8 cellular contexts compared by ENCODE assay signal in the genomic region with DNA sequence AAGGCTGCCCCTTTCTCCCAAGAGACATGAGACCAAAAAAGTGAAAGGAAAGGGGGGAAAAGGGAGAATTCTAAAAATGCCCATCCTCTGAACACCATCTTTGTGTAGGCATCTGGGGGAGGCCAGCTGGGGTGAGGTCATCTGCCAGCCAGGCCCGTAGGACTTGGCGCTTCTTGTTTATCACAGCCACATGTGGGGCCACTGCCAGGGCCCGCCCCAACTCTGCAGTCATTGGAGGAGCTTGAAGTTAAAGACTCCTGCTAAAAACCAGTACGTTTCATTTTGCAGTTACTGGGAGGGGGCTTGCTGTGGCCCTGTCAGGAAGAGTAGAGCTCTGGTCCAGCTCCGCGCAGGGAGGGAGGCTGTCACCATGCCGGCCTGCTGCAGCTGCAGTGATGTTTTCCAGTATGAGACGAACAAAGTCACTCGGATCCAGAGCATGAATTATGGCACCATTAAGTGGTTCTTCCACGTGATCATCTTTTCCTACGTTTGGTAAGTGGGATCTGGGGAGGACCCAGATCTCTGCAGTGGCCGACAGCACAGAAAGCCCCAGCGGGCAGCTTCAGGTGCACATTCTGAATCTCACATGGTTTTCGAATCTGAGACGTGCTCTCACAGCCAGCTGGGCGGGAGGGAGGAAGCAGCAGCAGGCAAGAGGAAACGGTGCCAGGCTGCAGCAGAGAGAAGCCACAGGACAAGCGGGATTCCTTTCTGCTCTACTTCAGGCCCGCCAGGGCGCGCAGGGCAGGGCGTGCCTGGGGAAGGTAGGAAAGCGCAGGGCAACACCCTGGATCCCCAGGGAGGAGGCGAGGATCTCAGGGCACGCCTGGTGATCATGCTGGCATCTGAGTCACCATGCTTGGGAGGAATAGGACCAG. TPM values are rescaled to one million over a fixed set of nuclear protein-coding genes. Genes with fewer than 3 reads are reported as not detected.
A peak's percentile ranks its signal among the peaks of the same experiment; 100 is the strongest.
DNase-seq lines count a peak whose midpoint lies in the region; ATAC-seq and TF ChIP-seq lines count a peak whose summit lies in the region.

A gene (plus strand): TSS at position 276 of the 881 bp plus-strand sequence. CDS start 95 bp downstream, at position 371.

- TF ChIP-seq CTCF in OCI-LY3 (IDR thresholded peaks at IDR 0.05; ENCODE audit: low read depth, low read length) (no peak), fibroblast of villous mesenchyme (IDR thresholded peaks at IDR 0.05; ENCODE audit: insufficient read depth, low read depth, low read length) (peak; percentile 23), tibial artery (IDR thresholded peaks at IDR 0.05) (no peak)

- POLR2A ChIA-PET in naive thymus-derived CD8-positive, alpha-beta T cell (lab: Charles Lee): interaction anchor here (0.7 to 2.3 kb wide), 4 partner anchors 12 to 229 kb away, joined by 3 to 5 read pairs (median 4); a partner anchor contains a TSS

- H3K9me3 ChIP-seq in OCI-LY3 (ENCODE audit: insufficient read depth, low read length) (no peaks in the 10 kb centered on the region), tibial artery (no peaks in the 10 kb centered on the region)

- H3K4me1 ChIP-seq in OCI-LY3 (ENCODE audit: low read length) (peaks cover 33% of the 10 kb centered on the region), tibial artery (peaks cover 4 to 23% (median 14%) of the 10 kb centered on the region in 4 donors)

- H2AFZ ChIP-seq in OCI-LY3 (ENCODE audit: low read depth, low read length): peak within 1 kb of the TSS; percentile 89

- H3K9me3 Mint-ChIP-seq in naive thymus-derived CD8-positive, alpha-beta T cell: no peaks in the 10 kb centered on the region

- H3K36me3 Mint-ChIP-seq in naive thymus-derived CD8-positive, alpha-beta T cell: no peaks in the 10 kb centered on the region

- DNase-seq in EL (peak; percentile 80), HT1080 (ENCODE audit: low read depth) (peak; percentile 78), fibroblast of villous mesenchyme (ENCODE audit: low read depth) (peak; percentile 69), tibial artery (peak; percentile 81 to 82)
- peak; percentile 80 for DNase-seq in activated effector memory CD4-positive, alpha-beta T cell treated with anti-CD3 and anti-CD28 coated beads, Interleukin-2, amount 50 U/mL, for 16 hours
- DNase-seq in naive thymus-derived CD8-positive, alpha-beta T cell: peak in 9 of 10 donors; percentile 7 to 46 (median 27)

- ATAC-seq in naive thymus-derived CD8-positive, alpha-beta T cell: peak; percentile 19 to 38
- ATAC-seq in HG02884 (IDR thresholded peaks at IDR 0.05; ENCODE audit: unreplicated experiment): no peak

- no peaks in the 10 kb centered on the region for H3K79me2 ChIP-seq in OCI-LY3 (ENCODE audit: low read length)

- H3K4me1 Mint-ChIP-seq in naive thymus-derived CD8-positive, alpha-beta T cell: peaks cover 49 to 68% (median 64%) of the 10 kb centered on the region in 4 donors

- peak within 1 kb of the TSS; percentile 66 to 92 (median 87) for H3K27ac Mint-ChIP-seq in naive thymus-derived CD8-positive, alpha-beta T cell

- 0 out of 2 replicates have a peak, but pooled peaks cover 3% of the 10 kb centered on the region for H3K27me3 ChIP-seq in OCI-LY3 (ENCODE audit: low read depth, low read length)
- no peaks in the 10 kb centered on the region for H3K27me3 ChIP-seq in tibial artery

- H3K27ac ChIP-seq in OCI-LY3 (ENCODE audit: low read length): no peak within 1 kb of the TSS
- peak within 1 kb of the TSS; percentile 36 to 56 for H3K27ac ChIP-seq in tibial artery

- H4K20me1 ChIP-seq in OCI-LY3 (ENCODE audit: insufficient read depth, low read length): no peaks in the 10 kb centered on the region

- no peaks in the 10 kb centered on the region for H3K27me3 Mint-ChIP-seq in naive thymus-derived CD8-positive, alpha-beta T cell

- intact Hi-C loops in tibial artery (cut with DNase I; ENCODE audit: low total_unique reads): no loop called here

- peak within 1 kb of the TSS; percentile 41 for H3K9ac ChIP-seq in OCI-LY3 (ENCODE audit: low read length)

- peak within 1 kb of the TSS; percentile 69 for H3K4me3 ChIP-seq in OCI-LY3 (ENCODE audit: low read length)
- peak within 1 kb of the TSS; percentile 59 for H3K4me3 ChIP-seq in fibroblast of villous mesenchyme (ENCODE audit: low read depth, low read length)
- H3K4me3 ChIP-seq in tibial artery: peak within 1 kb of the TSS; percentile 50 to 57

- peak within 1 kb of the TSS; percentile 85 for H3K4me2 ChIP-seq in OCI-LY3 (ENCODE audit: low read length)

- peak within 1 kb of the TSS; percentile 84 to 97 (median 92) for H3K4me3 Mint-ChIP-seq in naive thymus-derived CD8-positive, alpha-beta T cell

- no peaks in the 10 kb centered on the region for H3K36me3 ChIP-seq in OCI-LY3 (replicated peaks; ENCODE audit: low read depth, low read length)
- H3K36me3 ChIP-seq in tibial artery: no peaks in the 10 kb centered on the region

RNA-seq across cellular contexts. Expression of the gene that starts here (rescaled TPM):
- total RNA-seq in HT1080 (2014; rRNA removed; shearing (Covaris generic)): not detected in 2 replicates
- 0.02 TPM in 1 of 2 replicates, not detected in the other for polyA plus RNA-seq in HT1080 (2015; cell fraction: cytosol; rRNA removed)
- polyA plus RNA-seq in HT1080 (2015; cell fraction: nucleus; rRNA removed): 0.02 TPM in 1 of 2 replicates, not detected in the other
- total RNA-seq in fibroblast of villous mesenchyme: 0.43 and 0.64 TPM in 2 replicates
- total RNA-seq in naive thymus-derived CD8-positive, alpha-beta T cell: 1 to 10 TPM; 4.3 to 4.5 TPM
- 1 to 10 TPM; 3.2 to 6.9 (median 6.6) TPM for polyA plus RNA-seq in naive thymus-derived CD8-positive, alpha-beta T cell

Comparison
In these comparisons a context has a peak if more than half of its experiments do, and no peak if none do; other contexts are left out.
1. Peak in DNase-seq in HT1080; RNA of the gene not detected or under 1 TPM.
2. Peak in DNase-seq and H3K4me3 ChIP-seq in fibroblast of villous mesenchyme; RNA of the gene not detected or under 1 TPM.
3. DNase-seq: peak in every context shown above with its lines; median percentile 82 in tibial artery; 80 in EL; 80 in activated effector memory CD4-positive, alpha-beta T cell treated with anti-CD3 and anti-CD28 coated beads, Interleukin-2, amount 50 U/mL, for 16 hours; 78 in HT1080; 69 in fibroblast of villous mesenchyme; 27 in naive thymus-derived CD8-positive, alpha-beta T cell.